In genomic region chr22:22369962-22370265, GRCh38 we compare ENCODE assay signal across 23 cellular contexts.
DNase-seq lines count a peak whose midpoint lies in the region; ATAC-seq and TF ChIP-seq lines count a peak whose summit lies in the region.
"Had no signal": no experiment of that assay in that cellular context is flagged by ENCODE, and none has a peak within 500 bp of the region (broad histone marks: within the 10 kb centered on the region; RNA-seq: fewer than 3 reads in every experiment).

No MANE protein-coding gene starts in this region.

- H3K27me3 ChIP-seq in heart right ventricle: peaks cover 0 to 13% (median 0%) of the 10 kb centered on the region in 7 donors
- no peaks in the 10 kb centered on the region for H3K27me3 ChIP-seq in aorta (ENCODE audit: control insufficient read depth in 1 of 2, insufficient read depth in 2 of 2, low read length in 1 of 2)
- H3K27me3 ChIP-seq: right lobe of liver, upper lobe of left lung had no signal

- TF ChIP-seq CTCF in heart right ventricle (IDR thresholded peaks at IDR 0.05): no peak

- ATAC-seq in heart right ventricle: peak in 6 of 8 donors; percentile 20 to 70 (median 38)
- no peak for ATAC-seq in left ventricle myocardium superior
- peak; percentile 46 for ATAC-seq in aorta (ENCODE audit: low FRiP score)
- no peak for ATAC-seq in GM18517 (IDR thresholded peaks at IDR 0.05; ENCODE audit: unreplicated experiment)
- no peak for ATAC-seq in GM21737 (IDR thresholded peaks at IDR 0.05; ENCODE audit: unreplicated experiment)
- ATAC-seq: A549, gastrocnemius medialis, SK-N-SH treated with all-trans-retinoic acid at 6 μM for 48 hours, WTC11 had no signal

- H3K9me3 ChIP-seq in heart right ventricle: no peaks in the 10 kb centered on the region
- no peaks in the 10 kb centered on the region for H3K9me3 ChIP-seq in aorta (ENCODE audit: control insufficient read depth, low read length)
- H3K9me3 ChIP-seq: A549, gastrocnemius medialis, HAP-1, right lobe of liver, upper lobe of left lung had no signal

- peaks cover 0 to 34% (median 12%) of the 10 kb centered on the region in 9 donors for H3K4me1 ChIP-seq in heart right ventricle
- H3K4me1 ChIP-seq in aorta (ENCODE audit: control insufficient read depth in 1 of 2, insufficient read depth in 2 of 2, low read length in 2 of 2): no peaks in the 10 kb centered on the region
- H3K4me1 ChIP-seq: A549, gastrocnemius medialis, HAP-1, right lobe of liver, upper lobe of left lung had no signal

- DNase-seq in heart right ventricle: no peak
- DNase-seq in left ventricle myocardium superior: no peak
- peak; percentile 75 for DNase-seq in OCI-M1 (lab: John Stamatoyannopoulos, UW)
- DNase-seq in left kidney (ENCODE audit: low read depth, low spot score): peak; percentile 37
- peak in 1 of 2 donors; percentile 52 for DNase-seq in aorta
- DNase-seq in glomerular visceral epithelial cell (ENCODE audit: extremely low spot score): no peak
- DNase-seq: activated CD4-positive, alpha-beta T cell treated with anti-CD3 and anti-CD28 coated beads, Interleukin-2, amount 50 U/mL, for 48 hours; activated gamma-delta T cell; brain microvascular endothelial cell; effector memory CD8-positive, alpha-beta T cell; gastrocnemius medialis; natural killer cell; NCI-H2029; right lobe of liver; stimulated activated CD4-positive, alpha-beta T cell treated with anti-CD3 and anti-CD28 coated beads, Interleukin-15, amount 100 ng/mL, for 24 hours; upper lobe of left lung had no signal

- peak overlapping the region in 2 of 10 donors; percentile 31 to 39 for H3K27ac ChIP-seq in heart right ventricle
- no peak overlapping the region for H3K27ac ChIP-seq in aorta (ENCODE audit: low read depth in 1 of 2, low read length in 2 of 2)
- H3K27ac ChIP-seq: A549, brain microvascular endothelial cell, gastrocnemius medialis, right lobe of liver, RWPE1, upper lobe of left lung had no signal

- WGBS in heart right ventricle, 2 donors: 59 to 69% methylated on average over 4 of the region's 4 CpGs
- 52 to 59% methylated on average over 4 of the region's 4 CpGs for WGBS in aorta, 2 donors

- no peaks in the 10 kb centered on the region for H3K36me3 ChIP-seq in heart right ventricle
- H3K36me3 ChIP-seq in aorta (ENCODE audit: control insufficient read depth in 1 of 2, insufficient read depth in 2 of 2, low read length in 1 of 2): no peaks in the 10 kb centered on the region
- H3K36me3 ChIP-seq: brain microvascular endothelial cell, gastrocnemius medialis, HAP-1, right lobe of liver, upper lobe of left lung had no signal

- no peak overlapping the region for H3K4me3 ChIP-seq in heart right ventricle
- no peak overlapping the region for H3K4me3 ChIP-seq in aorta (ENCODE audit: low read length in 2 of 2)
- H3K4me3 ChIP-seq: A549, gastrocnemius medialis, HAP-1, right lobe of liver, upper lobe of left lung had no signal

- intact Hi-C loops in heart right ventricle (cut with DNase I): no loop called here
- intact Hi-C loops in left ventricle myocardium superior (cut with micrococcal nuclease): no loop called here
- intact Hi-C loops in aorta (cut with DNase I): no loop called here

Comparison
In these comparisons a context has a peak if more than half of its experiments do, and no peak if none do; other contexts are left out.
1. ATAC-seq: peak in heart right ventricle (6 of 8) and aorta (single experiment); none in left ventricle myocardium superior (single experiment), GM18517 (single experiment) and GM21737 (single experiment).
2. DNase-seq: peak in OCI-M1 (single experiment) and left kidney (single experiment); none in heart right ventricle (0 of 2), left ventricle myocardium superior (single experiment) and glomerular visceral epithelial cell (single experiment).